In genomic region chr15:85541744-85542143, GRCh38 we compare ENCODE assay signal across 9 cellular contexts.
DNase-seq lines count a peak whose midpoint lies in the region; ATAC-seq and TF ChIP-seq lines count a peak whose summit lies in the region.
"Had no signal": no experiment of that assay in that cellular context is flagged by ENCODE, and none has a peak within 500 bp of the region (broad histone marks: within the 10 kb centered on the region; RNA-seq: fewer than 3 reads in every experiment).

No MANE protein-coding gene starts in this region.

- H3K9me1 ChIP-seq in IMR-90 (ENCODE audit: insufficient read depth, low read length): peaks cover 15% of the 10 kb centered on the region

- no peak overlapping the region for H3K4ac ChIP-seq in IMR-90 (ENCODE audit: low read depth, low read length)

- TF ChIP-seq CTCF in GM06990 (IDR thresholded peaks at IDR 0.05; ENCODE audit: insufficient read depth, low read length, poor library complexity, severe bottlenecking) (no peak), IMR-90 (conservative IDR thresholded peaks at IDR 0.05; ENCODE audit: low read depth, low read length) (no peak), fibroblast of mammary gland (conservative IDR thresholded peaks at IDR 0.05; ENCODE audit: control insufficient read depth, insufficient read depth, low read depth, low read length) (no peak), adrenal gland (IDR thresholded peaks at IDR 0.05) (no peak)

- H3K9me3 ChIP-seq in IMR-90 (ENCODE audit: control insufficient read depth, insufficient read depth, low read length) (no peaks in the 10 kb centered on the region), adrenal gland (replicated peaks in 1 of 3) (no peaks in the 10 kb centered on the region)

- no peak overlapping the region for H4K91ac ChIP-seq in IMR-90 (ENCODE audit: insufficient read depth, low read depth, low read length)

- peaks cover 18% of the 10 kb centered on the region for H3K4me1 ChIP-seq in IMR-90 (ENCODE audit: control insufficient read depth, insufficient read depth, low read length)
- peaks cover 4 to 34% of the 10 kb centered on the region in 2 donors for H3K4me1 ChIP-seq in adrenal gland (replicated peaks in 1 of 2)

- H3K4me3 ChIP-seq in GM06990 (replicated peaks; ENCODE audit: low read depth, low read length) (no peak overlapping the region), IMR-90 (ENCODE audit: insufficient read depth, low read depth, low read length) (no peak overlapping the region), fibroblast of mammary gland (ENCODE audit: control insufficient read depth, low read depth, low read length) (no peak overlapping the region), adrenal gland (no peak overlapping the region)

- no peak overlapping the region for H2AK9ac ChIP-seq in IMR-90 (replicated peaks; ENCODE audit: low read depth, low read length, poor library complexity)

- H3K36me3 ChIP-seq in GM06990 (ENCODE audit: control insufficient read depth, insufficient read depth, low read length) (peaks cover 7% of the 10 kb centered on the region), IMR-90 (ENCODE audit: control insufficient read depth, insufficient read depth, low read length) (peaks cover 4% of the 10 kb centered on the region; the same call in 1 of the 2 replicates), adrenal gland (replicated peaks in 1 of 2) (no peaks in the 10 kb centered on the region)

- H2BK20ac ChIP-seq in IMR-90 (ENCODE audit: low read depth, low read length): no peak overlapping the region

- no peak for TF ChIP-seq RAD21 in IMR-90 (IDR thresholded peaks at IDR 0.05; ENCODE audit: low read length)

- H3K4me2 ChIP-seq in IMR-90 (ENCODE audit: low read depth, low read length): no peak overlapping the region

- intact Hi-C loops in IMR-90 (cut with micrococcal nuclease): no loop called here
- intact Hi-C loops in adrenal gland (cut with DNase I): no loop called here

- no peak overlapping the region for H2BK5ac ChIP-seq in IMR-90 (ENCODE audit: low read depth, low read length, poor library complexity, severe bottlenecking)

- no peak overlapping the region for H4K5ac ChIP-seq in IMR-90 (ENCODE audit: low read depth, low read length)

- WGBS in IMR-90 (ENCODE audit: extremely low coverage in 2 of 2, insufficient read length in 1 of 2), 2 experiments: no CpG with 5 or more reads among the region's 1 CpG
- WGBS in adrenal gland, 4 donors: 67 to 81% (median 71%) methylated on average over 1 of the region's 1 CpG

- TF ChIP-seq POLR2A in IMR-90 (IDR thresholded peaks at IDR 0.05; ENCODE audit: low read depth, low read length) (no peak), adrenal gland (IDR thresholded peaks at IDR 0.05) (no peak)

- DNase-seq in GM06990 (ENCODE audit: extremely low read depth, insufficient read length) (peak; percentile 31), IMR-90 (peak; percentile 37), fibroblast of mammary gland (ENCODE audit: low read depth) (peak; percentile 16), hippocampal formation (lab: John Stamatoyannopoulos, UW) (no peak), adrenal gland (no peak), NCI-H2196 (lab: John Stamatoyannopoulos, UW; ENCODE audit: unreplicated experiment) (no peak), AG08395 (ENCODE audit: low spot score) (no peak)
- DNase-seq: NCI-H446 treated with DMSO at 0.1 percent for 48 hours had no signal

- no peak overlapping the region for H2AFZ ChIP-seq in IMR-90 (replicated peaks; ENCODE audit: low read length, poor library complexity)

- H3K27ac ChIP-seq in IMR-90 (ENCODE audit: insufficient read depth, low read length) (no peak overlapping the region), adrenal gland (no peak overlapping the region)

- peaks cover 11% of the 10 kb centered on the region; the same call in 1 of the 2 replicates for H4K20me1 ChIP-seq in IMR-90 (ENCODE audit: insufficient read depth, low read length)

- H2BK120ac ChIP-seq in IMR-90 (ENCODE audit: low read depth, low read length): no peak overlapping the region

- H2BK15ac ChIP-seq in IMR-90 (ENCODE audit: low read depth, low read length): no peak overlapping the region

- no peak overlapping the region for H3K14ac ChIP-seq in IMR-90 (replicated peaks; ENCODE audit: low read depth, low read length)

- H3K9ac ChIP-seq in IMR-90 (ENCODE audit: low read depth, low read length): no peak overlapping the region

- in situ Hi-C loops in IMR-90 (cut with MboI; ENCODE audit: low sequenced_read_pairs): no loop called here

- peak; percentile 70 for ATAC-seq in GM19463 (IDR thresholded peaks at IDR 0.05; ENCODE audit: unreplicated experiment)
- peak; percentile 45; the same call in 1 of the 2 replicates for ATAC-seq in IMR-90 (ENCODE audit: low read depth)

- H2AK5ac ChIP-seq in IMR-90 (ENCODE audit: low read depth, low read length): no peak overlapping the region

- POLR2A ChIA-PET in IMR-90 (lab: Charles Lee; ENCODE audit: unreplicated experiment): no interaction called here

- dilution Hi-C loops in IMR-90 (cut with HindIII; ENCODE audit: low sequenced_read_pairs, unreplicated experiment): no loop called here

- H3K79me1 ChIP-seq in IMR-90 (ENCODE audit: low read depth in 1 of 2, low read length in 2 of 2): peaks cover 26 to 47% of the 10 kb centered on the region in 2 experiments

- no peaks in the 10 kb centered on the region for H3K27me3 ChIP-seq in GM06990 (replicated peaks; ENCODE audit: control insufficient read depth, insufficient read depth, low read length)
- no peaks in the 10 kb centered on the region for H3K27me3 ChIP-seq in IMR-90 (ENCODE audit: control insufficient read depth, insufficient read depth, low read length)
- no peaks in the 10 kb centered on the region for H3K27me3 ChIP-seq in adrenal gland

- H3K56ac ChIP-seq in IMR-90 (ENCODE audit: extremely low read depth, insufficient read depth, low read length): no peak overlapping the region

- BruUV-seq in IMR-90 (replicated peaks; lab: Mats Ljungman, UMichigan): no TSS peak

- CTCF ChIA-PET in IMR-90 (lab: Yijun Ruan, JAX): no interaction called here

- H4K8ac ChIP-seq in IMR-90 (ENCODE audit: low read depth in 2 of 2, low read length in 2 of 2): no peak overlapping the region

- no peak overlapping the region for H3K23ac ChIP-seq in IMR-90 (ENCODE audit: low read depth, low read length)

- H3K18ac ChIP-seq in IMR-90 (ENCODE audit: low read depth, low read length): no peak overlapping the region

TF ChIP-seq in IMR-90, 13 proteins besides CTCF, POLR2A, EP300 and RAD21:
- TF ChIP-seq BHLHE40 (IDR thresholded peaks at IDR 0.05; ENCODE audit: low read depth, low read length) (no peak), CHD1 (IDR thresholded peaks at IDR 0.05; ENCODE audit: low read depth, low read length) (no peak), SMC3 (IDR thresholded peaks at IDR 0.05; ENCODE audit: low read depth, low read length) (no peak), RCOR1 (IDR thresholded peaks at IDR 0.05; ENCODE audit: insufficient replicate concordance, low read length) (no peak), MAFK (IDR thresholded peaks at IDR 0.05; ENCODE audit: low read depth, low read length) (no peak), RFX5 (IDR thresholded peaks at IDR 0.05; ENCODE audit: low read depth, low read length) (no peak), NFE2L2 (IDR thresholded peaks at IDR 0.05; ENCODE audit: low read depth, low read length) (no peak), CEBPB (IDR thresholded peaks at IDR 0.05; ENCODE audit: low read depth, low read length) (no peak), ELK1 (IDR thresholded peaks at IDR 0.05; ENCODE audit: borderline replicate concordance, low read depth, low read length) (no peak), FOS (IDR thresholded peaks at IDR 0.05; ENCODE audit: low read depth, low read length) (no peak), MXI1 (IDR thresholded peaks at IDR 0.05; ENCODE audit: borderline replicate concordance, low read depth, low read length) (no peak)

Comparison
In these comparisons a context has a peak if more than half of its experiments do, and no peak if none do; other contexts are left out.
1. DNase-seq: peak in GM06990 (single experiment), IMR-90 (single experiment) and fibroblast of mammary gland (single experiment); none in hippocampal formation (0 of 2), adrenal gland (0 of 7), NCI-H2196 (single experiment) and AG08395 (single experiment).